ENCODE assay signal across 26 cellular contexts in the genomic region with DNA sequence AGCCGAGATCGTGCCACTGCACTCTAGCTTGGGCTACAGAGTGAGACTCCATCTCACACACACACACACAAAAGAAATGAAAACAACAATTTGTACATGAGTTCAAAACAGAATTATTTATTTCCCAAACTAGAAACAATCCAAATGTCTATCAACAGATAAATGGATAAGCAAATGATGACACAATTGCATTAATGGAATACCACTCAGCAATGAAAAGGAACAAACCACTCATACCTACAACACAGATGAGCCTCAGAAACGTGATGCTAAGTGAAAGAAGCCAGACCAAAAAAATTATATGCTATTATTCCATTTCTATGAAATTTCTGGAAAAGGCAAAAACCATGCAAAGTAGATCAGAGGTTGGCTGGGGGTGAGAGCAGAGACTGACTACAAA. TPM values are rescaled to one million over a fixed set of nuclear protein-coding genes. Genes with fewer than 3 reads are reported as not detected.
DNase-seq lines count a peak whose midpoint lies in the region; ATAC-seq and TF ChIP-seq lines count a peak whose summit lies in the region.
"Had no signal": no experiment of that assay in that cellular context is flagged by ENCODE, and none has a peak within 500 bp of the region (broad histone marks: within the 10 kb centered on the region; RNA-seq: fewer than 3 reads in every experiment).

No MANE protein-coding gene starts in this region.

- no peak for TF ChIP-seq CTCF in PC-9 (conservative IDR thresholded peaks at IDR 0.05)
- no peak for TF ChIP-seq CTCF in type B pancreatic cell (conservative IDR thresholded peaks at IDR 0.05)
- TF ChIP-seq CTCF in WERI-Rb-1 (IDR thresholded peaks at IDR 0.05; ENCODE audit: low read depth, low read length) = no peak

- intact Hi-C loops in PC-9 (cut with micrococcal nuclease; ENCODE audit: unreplicated experiment) = no loop called here

- H3K27ac ChIP-seq in PC-9 (no peak overlapping the region), WERI-Rb-1 (no peak overlapping the region)
- H3K27ac ChIP-seq: body of pancreas, foreskin keratinocyte, hepatocyte, pancreas, stomach, tibial nerve had no signal

- H3K27me3 ChIP-seq in PC-9 (ENCODE audit: insufficient read depth, low read depth) (no peaks in the 10 kb centered on the region), WERI-Rb-1 (ENCODE audit: insufficient read depth, low read depth, severe bottlenecking) (no peaks in the 10 kb centered on the region)
- H3K27me3 ChIP-seq: body of pancreas, foreskin keratinocyte, hepatocyte, pancreas, stomach, tibial nerve had no signal

- BruUV-seq in PC-9 (replicated peaks; lab: Mats Ljungman, UMichigan) = no TSS peak

- H3K4me3 Mint-ChIP-seq in stimulated activated naive CD8-positive, alpha-beta T cell treated with anti-CD3 and anti-CD28 coated beads, Interleukin-15, amount 100 ng/mL, for 72 hours = peak overlapping the region; percentile 1 to 16
- H3K4me3 Mint-ChIP-seq in memory B cell (peak overlapping the region; percentile 2), type B pancreatic cell (peak overlapping the region; percentile 77)

- 0 out of 2 replicates have a peak overlapping the region, but pooled peaks have one; percentile 94 for H3K4me3 ChIP-seq in PC-9
- no peak overlapping the region for H3K4me3 ChIP-seq in WERI-Rb-1 (ENCODE audit: low read depth, low read length)
- H3K4me3 ChIP-seq: body of pancreas, hepatocyte, pancreas, tibial nerve had no signal

- H3F3A ChIP-seq in PC-9 (ENCODE audit: insufficient read depth, low read depth) = peaks cover 7% of the 10 kb centered on the region; the same call in 1 of the 2 replicates

- POLR2A ChIA-PET in PC-9 (lab: Charles Lee; ENCODE audit: unreplicated experiment) = no interaction called here

- no peak for ATAC-seq in stimulated activated naive CD8-positive, alpha-beta T cell treated with anti-CD3 and anti-CD28 coated beads, Interleukin-15, amount 100 ng/mL, for 72 hours
- ATAC-seq in stimulated activated naive CD8-positive, alpha-beta T cell treated with anti-CD3 and anti-CD28 coated beads, Interleukin-15, Interleukin-2, amounts not matched to agents 100 U/mL and 50 U/mL, for 24 hours = no peak
- ATAC-seq in memory B cell (ENCODE audit: low read depth) (no peak), GM18858 (IDR thresholded peaks at IDR 0.05; ENCODE audit: unreplicated experiment) (no peak)
- ATAC-seq: activated naive CD4-positive, alpha-beta T cell treated with anti-CD3 and anti-CD28 coated beads, Interleukin-2, amount 50 U/mL, for 72 hours; body of pancreas; foreskin keratinocyte; pancreas; right cardiac atrium had no signal

- H3K79me2 ChIP-seq in PC-9 (ENCODE audit: low read depth) = peaks cover 50% of the 10 kb centered on the region

- H3K36me3 Mint-ChIP-seq in memory B cell (peaks cover 6% of the 10 kb centered on the region), type B pancreatic cell (peaks cover 10% of the 10 kb centered on the region)

- H3K9me2 ChIP-seq in PC-9 (ENCODE audit: insufficient read depth) = no peaks in the 10 kb centered on the region

- H3K9me3 ChIP-seq in PC-9 (ENCODE audit: insufficient read depth, low read depth) (no peaks in the 10 kb centered on the region), WERI-Rb-1 (ENCODE audit: severe bottlenecking) (peaks cover 2% of the 10 kb centered on the region)
- H3K9me3 ChIP-seq: body of pancreas, pancreas had no signal

- H3K27ac Mint-ChIP-seq in stimulated activated naive CD8-positive, alpha-beta T cell treated with anti-CD3 and anti-CD28 coated beads, Interleukin-15, amount 100 ng/mL, for 72 hours = no peak overlapping the region
- H3K27ac Mint-ChIP-seq in memory B cell (no peak overlapping the region), type B pancreatic cell (no peak overlapping the region)
- H3K27ac Mint-ChIP-seq: activated naive CD4-positive, alpha-beta T cell treated with anti-CD3 and anti-CD28 coated beads, Interleukin-2, amount 50 U/mL, for 72 hours had no signal

- H3K27me3 Mint-ChIP-seq in stimulated activated naive CD8-positive, alpha-beta T cell treated with anti-CD3 and anti-CD28 coated beads, Interleukin-15, amount 100 ng/mL, for 72 hours = no peaks in the 10 kb centered on the region
- H3K27me3 Mint-ChIP-seq in memory B cell (no peaks in the 10 kb centered on the region), type B pancreatic cell (no peaks in the 10 kb centered on the region)

- DNase-seq in stimulated activated naive CD8-positive, alpha-beta T cell treated with anti-CD3 and anti-CD28 coated beads, Interleukin-15, amount 100 ng/mL, for 72 hours = no peak
- DNase-seq in stimulated activated naive CD8-positive, alpha-beta T cell treated with anti-CD3 and anti-CD28 coated beads, Interleukin-15, Interleukin-2, amounts not matched to agents 100 U/mL and 50 U/mL, for 24 hours = no peak
- DNase-seq in PC-9 (no peak), memory B cell (ENCODE audit: low spot score in 2 of 2) (no peak), type B pancreatic cell (ENCODE audit: extremely low spot score, unreplicated experiment) (no peak), WERI-Rb-1 (no peak), COLO668 (lab: John Stamatoyannopoulos, UW; ENCODE audit: unreplicated experiment) (no peak)
- DNase-seq: activated CD4-positive, alpha-beta T cell treated with anti-CD3 and anti-CD28 coated beads, Interleukin-2, amount 50 U/mL, for 4 hours; activated T-cell treated with anti-CD3 and anti-CD28 coated beads, Interleukin-2, amount 50 U/mL, for 1 hour; body of pancreas; Calu3; foreskin keratinocyte; Karpas-422; NCI-H1048; NCI-H1930; NCI-H446; pancreas; right cardiac atrium; SHP77; stomach had no signal

- H4K20me1 ChIP-seq in PC-9 (ENCODE audit: insufficient read depth) = peaks cover 6% of the 10 kb centered on the region; the same call in 1 of the 2 replicates

- H3K4me2 ChIP-seq in PC-9 = peak overlapping the region; percentile 94
- H3K4me2 ChIP-seq: hepatocyte had no signal

- H3K4me1 Mint-ChIP-seq in stimulated activated naive CD8-positive, alpha-beta T cell treated with anti-CD3 and anti-CD28 coated beads, Interleukin-15, amount 100 ng/mL, for 72 hours = peaks cover 31% of the 10 kb centered on the region
- H3K4me1 Mint-ChIP-seq in memory B cell (peaks cover 11% of the 10 kb centered on the region), type B pancreatic cell (ENCODE audit: unreplicated experiment) (peaks cover 21% of the 10 kb centered on the region)

- H3K36me3 ChIP-seq in PC-9 (ENCODE audit: low read depth) (peaks cover 19% of the 10 kb centered on the region), WERI-Rb-1 (peaks cover 28% of the 10 kb centered on the region)
- H3K36me3 ChIP-seq: pancreas had no signal

- peaks cover 12% of the 10 kb centered on the region for H3K4me1 ChIP-seq in PC-9 (replicated peaks; ENCODE audit: insufficient read depth)

- CTCF ChIA-PET in PC-9 (lab: Charles Lee) = no interaction called here

- peaks cover 9 to 11% of the 10 kb centered on the region in 2 donors for H3K9me3 Mint-ChIP-seq in stimulated activated naive CD8-positive, alpha-beta T cell treated with anti-CD3 and anti-CD28 coated beads, Interleukin-15, amount 100 ng/mL, for 72 hours
- H3K9me3 Mint-ChIP-seq in memory B cell = no peaks in the 10 kb centered on the region
- no peaks in the 10 kb centered on the region for H3K9me3 Mint-ChIP-seq in type B pancreatic cell
- H3K9me3 Mint-ChIP-seq: activated naive CD4-positive, alpha-beta T cell treated with anti-CD3 and anti-CD28 coated beads, Interleukin-2, amount 50 U/mL, for 72 hours had no signal

- H2AFZ ChIP-seq in PC-9 = no peak overlapping the region
- H2AFZ ChIP-seq: hepatocyte had no signal

RNA-seq across cellular contexts. Expression of a gene that starts 2.0 kb away (rescaled TPM):
- total RNA-seq in PC-9 (2021) (526 and 559 TPM in 2 replicates), type B pancreatic cell (ENCODE audit: low replicate concordance) (294 and 366 TPM in 2 replicates)

RNA-seq across cellular contexts. Expression of a gene that starts 33.4 kb away (rescaled TPM):
- total RNA-seq in PC-9 (2021) = 28.5 and 35.9 TPM in 2 replicates
- total RNA-seq in type B pancreatic cell (ENCODE audit: low replicate concordance) = 17.8 and 24.7 TPM in 2 replicates

RNA-seq across cellular contexts. Expression of a gene that starts 53.0 kb away (rescaled TPM):
- total RNA-seq in PC-9 (2021) (1.4 and 1.6 TPM in 2 replicates), type B pancreatic cell (ENCODE audit: low replicate concordance) (not detected in 2 replicates)
- total RNA-seq: body of pancreas, Calu3, chondrocyte, lower leg skin had no signal

Comparison
In these comparisons a context has a peak if more than half of its experiments do, and no peak if none do; other contexts are left out.
1. H3K4me3 Mint-ChIP-seq: peak in every context shown above with its lines; median percentile 77 in type B pancreatic cell; 8 in stimulated activated naive CD8-positive, alpha-beta T cell treated with anti-CD3 and anti-CD28 coated beads, Interleukin-15, amount 100 ng/mL, for 72 hours; 2 in memory B cell.